23 cellular contexts compared by ENCODE assay signal in genomic region chr16:71185366-71185765, GRCh38. TPM values are rescaled to one million over a fixed set of nuclear protein-coding genes. Genes with fewer than 3 reads are reported as not detected.
"Had no signal": no experiment of that assay in that cellular context is flagged by ENCODE, and none has a peak within 500 bp of the region (broad histone marks: within the 10 kb centered on the region; RNA-seq: fewer than 3 reads in every experiment).

No MANE protein-coding gene starts in this region.

- DNase-seq: activated CD4-positive, alpha-beta T cell treated with anti-CD3 and anti-CD28 coated beads for 4 hours; activated CD4-positive, alpha-beta T cell treated with anti-CD3 and anti-CD28 coated beads, Interleukin-2, amount 50 U/mL, for 48 hours; activated CD4-positive, CD25-positive, alpha-beta regulatory T cell; activated gamma-delta T cell; activated naive CD4-positive, alpha-beta T cell treated with anti-CD3 and anti-CD28 coated beads, Interleukin-2, amount 50 U/mL, for 16 hours; activated naive CD8-positive, alpha-beta T cell treated with anti-CD3 and anti-CD28 coated beads, Interleukin-2, amount 50 U/mL, for 24 hours; central memory CD4-positive, alpha-beta T cell; effector memory CD4-positive, alpha-beta T cell; glutamatergic neuron; immature natural killer cell; left ventricle myocardium superior; nephron progenitor cell; pancreas; psoas muscle; right lobe of liver; small intestine; stimulated activated CD4-positive, alpha-beta T cell treated with anti-CD3 and anti-CD28 coated beads, Interleukin-2, amount 100 ng/mL, for 24 hours; stimulated activated naive CD8-positive, alpha-beta T cell treated with anti-CD3 and anti-CD28 coated beads, Interleukin-15, amount 100 ng/mL, for 72 hours; T-helper 1 cell; tibial artery had no signal

RNA-seq across cellular contexts. Expression of gene HYDIN, which starts 45.2 kb away (rescaled TPM):
- total RNA-seq: activated CD8-positive, alpha-beta memory T cell treated with anti-CD3 and anti-CD28 coated beads for 36 hours; activated T-helper 1 cell treated with anti-CD3 and anti-CD28 coated beads, Interleukin-12 subunit alpha, Interleukin-12 subunit beta, Interleukin-2, Interleukin-4 antibody, amounts not matched to agents 30 ng/mL and 10 ng/mL and 1 ng/mL, durations not matched to agents 14 hours and 24 hours and 36 hours; dermis microvascular lymphatic vessel endothelial cell had no signal
